Comparison of ENCODE assay signal across 13 cellular contexts in the genomic region with DNA sequence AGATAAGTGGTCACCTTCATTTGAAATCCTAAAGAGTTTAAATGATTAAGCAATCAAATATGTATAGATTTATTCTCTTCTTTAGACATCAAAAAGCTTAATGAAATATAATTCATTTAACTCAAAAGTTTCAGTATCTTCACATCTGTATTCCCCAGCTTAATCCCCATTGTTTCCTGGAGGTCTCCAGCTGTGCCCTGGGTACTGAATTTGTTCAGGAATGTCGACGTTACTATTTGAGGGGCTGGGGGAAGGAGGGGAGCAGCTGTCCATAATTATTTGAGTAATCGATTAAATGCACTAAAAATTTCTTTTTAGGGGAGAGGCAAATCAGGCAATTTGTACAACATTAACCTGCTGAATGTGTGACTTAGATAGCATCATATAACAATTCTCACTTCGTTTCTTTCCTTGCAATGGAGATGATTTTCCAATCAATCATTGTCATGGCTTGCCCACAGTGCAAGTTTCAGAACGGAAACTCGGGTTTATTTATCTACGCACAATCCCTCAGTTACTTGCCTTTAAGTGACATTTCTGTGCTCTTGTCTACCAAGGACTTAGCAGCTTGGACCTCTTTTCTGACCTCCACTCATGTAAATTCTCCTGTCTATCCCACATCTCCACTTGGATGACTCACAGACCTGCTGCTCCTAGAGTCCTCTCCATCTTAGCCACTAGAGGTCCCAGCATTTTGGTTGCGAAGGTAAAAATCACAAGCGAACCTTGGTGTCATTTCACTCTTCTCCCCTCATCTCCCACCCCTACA. TPM values are rescaled to one million over a fixed set of nuclear protein-coding genes. Genes with fewer than 3 reads are reported as not detected.
A peak's percentile ranks its signal among the peaks of the same experiment; 100 is the strongest.
DNase-seq lines count a peak whose midpoint lies in the region; ATAC-seq, FAIRE-seq and TF ChIP-seq lines count a peak whose summit lies in the region.
"Had no signal": no experiment of that assay in that cellular context is flagged by ENCODE, and none has a peak within 500 bp of the region (broad histone marks: within the 10 kb centered on the region; RNA-seq: fewer than 3 reads in every experiment).

No MANE protein-coding gene starts in this region.

- peak in 5 of 9 donors; percentile 16 to 25 (median 18) for TF ChIP-seq CTCF in heart right ventricle (IDR thresholded peaks at IDR 0.05)
- TF ChIP-seq CTCF in LNCaP clone FGC (IDR thresholded peaks at IDR 0.05; ENCODE audit: control insufficient read depth, extremely low read depth, insufficient read depth) = peak; percentile 42
- peak in 2 of 3 experiments; percentile 48 to 72; a peak in 3 of 4 replicates for TF ChIP-seq CTCF in H1 (IDR thresholded peaks at IDR 0.05; ENCODE audit: control extremely low read depth in 1 of 3, insufficient read depth in 1 of 3, low read depth in 1 of 3, low read length in 3 of 3)
- TF ChIP-seq CTCF in subcutaneous adipose tissue (IDR thresholded peaks at IDR 0.05; ENCODE audit: low read depth) = peak; percentile 28
- peak in 12 of 56 donors; percentile 5 to 35 (median 20) for TF ChIP-seq CTCF in dorsolateral prefrontal cortex (IDR thresholded peaks at IDR 0.05 in 54 of 56, conservative IDR thresholded peaks at IDR 0.05 in 2 of 56; ENCODE audit: low read depth in 1 of 56, partially characterized antibody in 56 of 56)

- 64 to 80% methylated on average over 9 of the region's 9 CpGs for WGBS in heart right ventricle, 2 donors
- WGBS in H1 (ENCODE audit: extremely low coverage in 1 of 2, insufficient coverage in 1 of 2, insufficient read length in 1 of 2, insufficient replicate concordance in 2 of 2, low coverage in 1 of 2, low lambda C conversion rate in 2 of 2, missing lambda C conversion rate in 1 of 2), 2 experiments = 59% methylated on average over 9 of the region's 9 CpGs; no CpG with 5 or more reads in 1 of the 2 experiments

- H4K5ac ChIP-seq in H1 (ENCODE audit: insufficient read length, low read depth, low read length) = no peak overlapping the region

- no peak overlapping the region for H3K56ac ChIP-seq in H1 (replicated peaks; ENCODE audit: insufficient read length, low read depth, low read length)

- peak overlapping the region; percentile 0 to 32; a peak in 1 of 4 replicates for H3K4me2 ChIP-seq in H1 (ENCODE audit: insufficient read depth in 1 of 2, low read depth in 2 of 2, low read length in 2 of 2)

- peak; percentile 36 for FAIRE-seq in H1 (lab: Jason Lieb, UNC)
- FAIRE-seq: colon had no signal

- no peak overlapping the region for H2BK12ac ChIP-seq in H1 (ENCODE audit: low read depth, low read length)

- no peak overlapping the region for H2AFZ ChIP-seq in H1 (ENCODE audit: low read length)

- no peak overlapping the region for H3K23ac ChIP-seq in H1 (ENCODE audit: insufficient read length)

- ATAC-seq in heart right ventricle = no peak
- ATAC-seq: left colon had no signal

- no peak overlapping the region for H3K18ac ChIP-seq in H1 (ENCODE audit: extremely low read depth, low read length)

- DNase-seq in heart right ventricle (no peak), cardiac septum (ENCODE audit: low spot score) (no peak), LNCaP clone FGC (ENCODE audit: low read depth) (no peak), H1 (ENCODE audit: low read depth in 1 of 2, low spot score in 2 of 2) (no peak), ureter (ENCODE audit: low spot score) (no peak), dorsolateral prefrontal cortex (no peak), pons (ENCODE audit: low spot score) (no peak)
- DNase-seq: CD8-positive, alpha-beta memory T cell; left colon; NCI-H1417 had no signal

- H3K79me1 ChIP-seq in H1 (ENCODE audit: low read depth, low read length) = no peaks in the 10 kb centered on the region

- H2BK15ac ChIP-seq in H1 (ENCODE audit: low read length) = no peak overlapping the region

- peak overlapping the region; percentile 37; the same call in 1 of the 2 replicates for H2BK5ac ChIP-seq in H1 (ENCODE audit: low read depth, low read length)

- H2AK5ac ChIP-seq in H1 (ENCODE audit: low read depth, low read length) = no peak overlapping the region; the same call in 1 of the 2 replicates

- peaks cover 10% of the 10 kb centered on the region for H3K23me2 ChIP-seq in H1 (ENCODE audit: low read depth, low read length)

- no peak overlapping the region for H4K91ac ChIP-seq in H1 (replicated peaks; ENCODE audit: insufficient read length, low read length)

- no peak overlapping the region for H3K4me3 ChIP-seq in heart right ventricle
- H3K4me3 ChIP-seq in LNCaP clone FGC (ENCODE audit: low read depth, low read length) = no peak overlapping the region
- no peak overlapping the region for H3K4me3 ChIP-seq in H1 (ENCODE audit: extremely low read depth in 1 of 4, insufficient read depth in 2 of 4, low read depth in 3 of 4, low read length in 4 of 4)
- no peak overlapping the region for H3K4me3 ChIP-seq in dorsolateral prefrontal cortex
- H3K4me3 ChIP-seq: SJCRH30 had no signal

- H3K14ac ChIP-seq in H1 (ENCODE audit: insufficient read length) = no peak overlapping the region

- no peaks in the 10 kb centered on the region for H3K36me3 ChIP-seq in heart right ventricle
- no peaks in the 10 kb centered on the region for H3K36me3 ChIP-seq in H1 (ENCODE audit: control insufficient read depth in 2 of 4, insufficient read depth in 4 of 4, low read length in 3 of 4)
- H3K36me3 ChIP-seq: SJCRH30 had no signal

- H3K4me1 ChIP-seq in heart right ventricle = peaks cover 0 to 30% (median 6%) of the 10 kb centered on the region in 9 donors
- H3K4me1 ChIP-seq in H1 (replicated peaks in 1 of 4; ENCODE audit: control insufficient read depth in 3 of 4, insufficient read depth in 4 of 4, low read length in 3 of 4) = peaks cover 5 to 19% (median 7%) of the 10 kb centered on the region in 4 experiments; a peak in 5 of 7 replicates
- H3K4me1 ChIP-seq: SJCRH30 had no signal

- peak; percentile 34 to 61 for TF ChIP-seq RAD21 in H1 (IDR thresholded peaks at IDR 0.05 in 1 of 2, conservative IDR thresholded peaks at IDR 0.05 in 1 of 2; ENCODE audit: low read depth in 2 of 2, low read length in 2 of 2)

- no peak for TF ChIP-seq POLR2A in H1 (IDR thresholded peaks at IDR 0.05; ENCODE audit: control extremely low read depth in 1 of 2, low read depth in 2 of 2, low read length in 2 of 2)

- intact Hi-C loops in heart right ventricle (cut with DNase I) (loop anchor here in 5 of 10 donors (5.0 to 10.0 kb wide), 5 partner anchors 95 to 262 kb away; no protein-coding TSS in a partner anchor), cardiac septum (cut with DNase I) (loop anchor here (5.0 kb wide), 4 partner anchors 48 to 262 kb away; no protein-coding TSS in a partner anchor), dorsolateral prefrontal cortex (cut with DNase I) (loop anchor here in 1 of 2 donors (5.0 to 10.0 kb wide), 2 partner anchors 165 to 257 kb away; no protein-coding TSS in a partner anchor)

- TF ChIP-seq EP300 in H1 (IDR thresholded peaks at IDR 0.05; ENCODE audit: borderline replicate concordance in 1 of 2, low read depth in 2 of 2, low read length in 2 of 2) = 0 out of 3 replicates have a peak, but pooled peaks of 1 of the 2 experiments have one; percentile 18

- H3K9me3 ChIP-seq in heart right ventricle (no peaks in the 10 kb centered on the region), H1 (ENCODE audit: insufficient read depth in 2 of 2, low read depth in 1 of 2, low read length in 1 of 2) (no peaks in the 10 kb centered on the region)
- H3K9me3 ChIP-seq: SJCRH30 had no signal

- peaks cover 0 to 49% (median 4%) of the 10 kb centered on the region in 7 donors for H3K27me3 ChIP-seq in heart right ventricle
- H3K27me3 ChIP-seq in H1 (replicated peaks in 1 of 4; ENCODE audit: control insufficient read depth in 3 of 4, extremely low read depth in 1 of 4, insufficient read depth in 3 of 4, low read length in 3 of 4) = no peaks in the 10 kb centered on the region; a peak in 2 of 7 replicates
- H3K27me3 ChIP-seq in dorsolateral prefrontal cortex = peaks cover 0 to 74% (median 6%) of the 10 kb centered on the region in 45 donors

- H3K27ac ChIP-seq in heart right ventricle (no peak overlapping the region), H1 (ENCODE audit: low read depth, low read length) (no peak overlapping the region), dorsolateral prefrontal cortex (no peak overlapping the region)
- H3K27ac ChIP-seq: SJCRH30 had no signal

- H2BK20ac ChIP-seq in H1 (ENCODE audit: low read length) = peak overlapping the region; percentile 53; the same call in 1 of the 2 replicates

- H3K79me2 ChIP-seq in H1 (ENCODE audit: control insufficient read depth in 1 of 2, insufficient read depth in 2 of 2, low read length in 2 of 2) = peaks cover 0 to 9% of the 10 kb centered on the region in 2 experiments; a peak in 1 of 4 replicates

- H2BK120ac ChIP-seq in H1 (replicated peaks; ENCODE audit: low read depth, low read length) = no peak overlapping the region

- no peaks in the 10 kb centered on the region for H4K20me1 ChIP-seq in H1 (replicated peaks in 1 of 2; ENCODE audit: control insufficient read depth in 1 of 2, insufficient read depth in 2 of 2, low read length in 2 of 2)

- no peak overlapping the region for H4K8ac ChIP-seq in H1 (ENCODE audit: extremely low read depth, insufficient read depth, low read length)

- POLR2A ChIA-PET in H1 (lab: Charles Lee; ENCODE audit: partially characterized antibody) = no interaction called here

- CTCF ChIA-PET in H1 (lab: Charles Lee; ENCODE audit: partially characterized antibody) = interaction anchor here (0.5 to 1.9 kb wide), 7 partner anchors 9 to 180 kb away, joined by 3 to 7 read pairs (median 3); no protein-coding TSS in a partner anchor

- no peak overlapping the region for H3K4ac ChIP-seq in H1 (replicated peaks; ENCODE audit: insufficient read length, low read depth, low read length)

- no peak overlapping the region for H3K9ac ChIP-seq in H1 (replicated peaks in 1 of 4; ENCODE audit: extremely low read depth in 1 of 4, low read depth in 3 of 4, low read length in 3 of 4)

RNA-seq across cellular contexts. Expression of gene DOK5, which starts 3.9 kb away (rescaled TPM):
- 10 to 100 TPM in 5 of 10 donors, 1 to 10 TPM in 4, under 1 TPM in 1; 0.51 to 21.1 (median 9.6) TPM for total RNA-seq in heart right ventricle
- 1 to 10 TPM; 2.3 to 3.2 TPM for polyA plus RNA-seq in heart right ventricle
- total RNA-seq in cardiac septum = 26.3 TPM
- total RNA-seq in H1 (2021; fragmentation: NEBNext Ultra II Directional; extraction: Animal tissue kit (Norgen Biotek cat#: 25700)) = 13.0 and 15.0 TPM in 2 replicates
- 7.8 and 8.9 TPM in 2 replicates for polyA plus RNA-seq in H1 (2011; rRNA removed)
- 8.8 TPM for polyA plus RNA-seq in H1 (2011; cell fraction: cytosol; rRNA removed)
- polyA plus RNA-seq in H1 (2011; cell fraction: nucleus; rRNA removed) = 4.4 TPM
- polyA plus RNA-seq in H1 (2012, experiment 1 of 2) = 12.6 to 14.3 TPM (median 13.6 TPM) in 4 replicates
- polyA plus RNA-seq in H1 (2012, experiment 2 of 2) = 17.2 TPM
- 7.5 TPM for polyA plus RNA-seq in H1 (2013, experiment 1 of 2)
- 7.0 TPM for polyA plus RNA-seq in H1 (2013, experiment 2 of 2)
- 9.9 and 10.8 TPM in 2 replicates for polyA minus RNA-seq in H1 (2011; rRNA and poly(A)+ RNA removed)
- polyA minus RNA-seq in H1 (2011; cell fraction: cytosol; rRNA and poly(A)+ RNA removed) = 3.8 TPM
- 6.2 TPM for polyA minus RNA-seq in H1 (2011; cell fraction: nucleus; rRNA and poly(A)+ RNA removed)
- 1 to 10 TPM in 2 of 4 donors, under 1 TPM in 2; 0.82 to 2.6 (median 1.7) TPM for total RNA-seq in subcutaneous adipose tissue
- total RNA-seq in ureter = 3.0 TPM
- 10 to 100 TPM in 118 of 120 experiments, 1 to 10 TPM in 2; 7.7 to 33.3 (median 15.9) TPM for total RNA-seq in dorsolateral prefrontal cortex
- total RNA-seq: SJCRH30 had no signal
- polyA plus RNA-seq: CD8-positive, alpha-beta memory T cell had no signal
